8 cellular contexts compared by ENCODE assay signal in genomic region chr20:33490934-33491656, GRCh38. TPM values are rescaled to one million over a fixed set of nuclear protein-coding genes. Genes with fewer than 3 reads are reported as not detected.
DNase-seq lines count a peak whose midpoint lies in the region; ATAC-seq, FAIRE-seq and TF ChIP-seq lines count a peak whose summit lies in the region.

No MANE protein-coding gene starts in this region.

- TF ChIP-seq EP300 in GM12878 (IDR thresholded peaks at IDR 0.05; ENCODE audit: borderline replicate concordance in 1 of 2, control insufficient read depth in 1 of 2, low read depth in 2 of 2, low read length in 2 of 2): no peak

- in situ Hi-C loops in GM12878 (cut with MboI): no loop called here

- H3K14ac ChIP-seq in mesenchymal stem cell (ENCODE audit: low read length in 2 of 2): no peak overlapping the region

- H2BK15ac ChIP-seq in mesenchymal stem cell (ENCODE audit: low read depth, poor library complexity, severe bottlenecking): no peak overlapping the region

- H3K79me1 ChIP-seq in mesenchymal stem cell (replicated peaks; ENCODE audit: low read length, poor library complexity, severe bottlenecking): peaks cover 21% of the 10 kb centered on the region

- no peak overlapping the region for H4K91ac ChIP-seq in mesenchymal stem cell (ENCODE audit: low read length)

- FAIRE-seq in GM12878 (lab: Jason Lieb, UNC): no peak

- CTCF ChIA-PET in GM12878 (lab: Yijun Ruan, JAX): interaction anchor here (0.6 to 2.9 kb wide), 4 partner anchors 10 to 176 kb away, joined by 3 to 17 read pairs (median 6); partner anchors contain the start of gene ACTL10

- WGBS in GM12878 (ENCODE audit: insufficient coverage, insufficient replicate concordance, low lambda C conversion rate, missing lambda C conversion rate): 69% methylated on average over 8 of the region's 8 CpGs
- WGBS in mesenchymal stem cell: 80% methylated on average over 4 of the region's 8 CpGs

- H3K4me3 ChIP-seq in right atrium auricular region (peak overlapping the region; percentile 64 to 78), GM12878 (peak overlapping the region; percentile 96), mesenchymal stem cell (ENCODE audit: insufficient read depth in 1 of 2, low read depth in 1 of 2, low read length in 2 of 2) (peak overlapping the region; percentile 76 to 98)

- H3K27me3 ChIP-seq in right atrium auricular region (no peaks in the 10 kb centered on the region), GM12878 (replicated peaks in 1 of 2; ENCODE audit: control insufficient read depth in 2 of 2, insufficient read depth in 2 of 2, low read length in 1 of 2) (no peaks in the 10 kb centered on the region), mesenchymal stem cell (ENCODE audit: control insufficient read depth in 1 of 2, insufficient read depth in 1 of 2, low read length in 2 of 2) (no peaks in the 10 kb centered on the region)

- no peak for ATAC-seq in Right ventricle myocardium superior (ENCODE audit: poor library complexity)
- ATAC-seq in GM12878: no peak
- no peak for ATAC-seq in HG03571 (IDR thresholded peaks at IDR 0.05; ENCODE audit: unreplicated experiment)
- ATAC-seq in GM18909 (IDR thresholded peaks at IDR 0.05; ENCODE audit: poor library complexity, unreplicated experiment): no peak

- H3K36me3 ChIP-seq in right atrium auricular region (no peaks in the 10 kb centered on the region), GM12878 (ENCODE audit: control insufficient read depth in 2 of 2, insufficient read depth in 2 of 2, low read length in 1 of 2) (no peaks in the 10 kb centered on the region), mesenchymal stem cell (ENCODE audit: control insufficient read depth in 1 of 2, insufficient read depth in 2 of 2, low read depth in 1 of 2, low read length in 2 of 2) (no peaks in the 10 kb centered on the region)

- no peak overlapping the region for H3K23ac ChIP-seq in mesenchymal stem cell (ENCODE audit: low read length in 2 of 2)

- BruUV-seq in GM12878 (replicated peaks; lab: Mats Ljungman, UMichigan): TSS peak; percentile 73

- H3K9ac ChIP-seq in GM12878 (ENCODE audit: control insufficient read depth, insufficient read depth, low read length) (peak overlapping the region; percentile 71), mesenchymal stem cell (ENCODE audit: low read length) (peak overlapping the region; percentile 96)

- POLR2A ChIA-PET in GM12878 (lab: Charles Lee): interaction anchor here (1.0 to 2.4 kb wide), 9 partner anchors 10 to 622 kb away, joined by 3 to 20 read pairs (median 5); partner anchors contain the start of genes ACTL10 and CDK5RAP1

- H3K27ac ChIP-seq in right atrium auricular region (peak overlapping the region; percentile 93 to 95), GM12878 (ENCODE audit: control insufficient read depth, insufficient read depth) (peak overlapping the region; percentile 55; the same call in 1 of the 2 replicates), mesenchymal stem cell (ENCODE audit: low read length, poor library complexity, severe bottlenecking) (no peak overlapping the region)

- H3K4ac ChIP-seq in mesenchymal stem cell (ENCODE audit: low read depth in 1 of 2, low read length in 2 of 2): peak overlapping the region in 1 of 2 experiments; percentile 9

- no peak overlapping the region for H2AK5ac ChIP-seq in mesenchymal stem cell (ENCODE audit: low read length, severe bottlenecking)

- peak overlapping the region; percentile 91 for H3K4me2 ChIP-seq in GM12878 (ENCODE audit: control insufficient read depth, insufficient read depth)
- peak overlapping the region; percentile 62 for H3K4me2 ChIP-seq in mesenchymal stem cell (ENCODE audit: low read length, poor library complexity, severe bottlenecking)

- no peak for TF ChIP-seq RAD21 in GM12878 (IDR thresholded peaks at IDR 0.05; ENCODE audit: insufficient read depth, low read depth, low read length)

- no peaks in the 10 kb centered on the region for H4K20me1 ChIP-seq in GM12878 (ENCODE audit: control insufficient read depth, insufficient read depth)

- RAD21 ChIA-PET in GM12878 (lab: Charles Lee; ENCODE audit: unreplicated experiment): interaction anchor here (1.1 to 2.5 kb wide), 4 partner anchors 48 to 176 kb away, joined by 3 to 21 read pairs (median 8); partner anchors contain the start of genes ACTL10 and SNTA1

- H3K79me2 ChIP-seq in GM12878 (ENCODE audit: control insufficient read depth, insufficient read depth, low read length): peaks cover 10% of the 10 kb centered on the region

- H3K9me3 ChIP-seq in right atrium auricular region (no peaks in the 10 kb centered on the region), GM12878 (replicated peaks; ENCODE audit: control insufficient read depth, insufficient read depth, low read length) (no peaks in the 10 kb centered on the region), mesenchymal stem cell (ENCODE audit: control insufficient read depth, low read length) (no peaks in the 10 kb centered on the region)

- no peak overlapping the region for H4K8ac ChIP-seq in mesenchymal stem cell (ENCODE audit: low read length)

- H3K4me1 ChIP-seq in right atrium auricular region (peaks cover 0 to 25% of the 10 kb centered on the region in 2 donors), GM12878 (ENCODE audit: control insufficient read depth, insufficient read depth, low read length) (no peaks in the 10 kb centered on the region), mesenchymal stem cell (ENCODE audit: control insufficient read depth, insufficient read depth, low read depth, low read length) (peaks cover 1% of the 10 kb centered on the region)

- DNase-seq in right atrium auricular region (ENCODE audit: low spot score) (no peak), Right ventricle myocardium superior (no peak), GM12878 (ENCODE audit: low read depth, low spot score) (no peak), mesenchymal stem cell (peak; percentile 16), UCSD-AML1 (lab: John Stamatoyannopoulos, UW; ENCODE audit: unreplicated experiment) (no peak), activated gamma-delta T cell treated with Interleukin-2 at 50 U/mL for 16 hours (no peak)

- H2BK5ac ChIP-seq in mesenchymal stem cell (ENCODE audit: low read depth, low read length, poor library complexity, severe bottlenecking): no peak overlapping the region

- TF ChIP-seq CTCF in right atrium auricular region (IDR thresholded peaks at IDR 0.05): no peak
- TF ChIP-seq CTCF in GM12878 (IDR thresholded peaks at IDR 0.05 in 2 of 3, conservative IDR thresholded peaks at IDR 0.05 in 1 of 3; ENCODE audit: control insufficient read depth in 2 of 3, extremely low read depth in 1 of 3, insufficient read depth in 1 of 3, low read depth in 3 of 3, low read length in 3 of 3): no peak

- TF ChIP-seq POLR2A in GM12878 (IDR thresholded peaks at IDR 0.05; ENCODE audit: low read depth, low read length): no peak

- SMC1A ChIA-PET in GM12878 (lab: Charles Lee; ENCODE audit: uncharacterized antibody, unreplicated experiment): interaction anchor here (0.6 to 1.5 kb wide), 4 partner anchors 61 to 177 kb away, joined by 3 to 6 read pairs (median 4); no protein-coding TSS in a partner anchor

- no peak overlapping the region for H2BK120ac ChIP-seq in mesenchymal stem cell (ENCODE audit: low read depth, low read length)

- H2BK12ac ChIP-seq in mesenchymal stem cell (ENCODE audit: low read length in 2 of 2): no peak overlapping the region

- H2AFZ ChIP-seq in GM12878 (ENCODE audit: control insufficient read depth, low read depth, low read length): no peak overlapping the region
- no peak overlapping the region for H2AFZ ChIP-seq in mesenchymal stem cell (ENCODE audit: low read depth, low read length)

- intact Hi-C loops in Right ventricle myocardium superior (cut with DNase I): no loop called here
- intact Hi-C loops in GM12878 (cut with micrococcal nuclease; ENCODE audit: unreplicated experiment): no loop called here

- H3K18ac ChIP-seq in mesenchymal stem cell (ENCODE audit: low read depth in 1 of 2, low read length in 2 of 2): no peak overlapping the region

RNA-seq across cellular contexts. Expression of gene CBFA2T2, which starts 1.2 kb away (rescaled TPM):
- 10 to 100 TPM in 1 of 2 donors, 1 to 10 TPM in 1; 9.8 to 10.4 TPM for total RNA-seq in right atrium auricular region
- total RNA-seq in Right ventricle myocardium superior: 9.1 TPM
- total RNA-seq in GM12878 (2013; cell fraction: nucleolus; rRNA removed): 21.8 and 22.2 TPM in 2 replicates
- 2.6 and 2.7 TPM in 2 replicates for total RNA-seq in GM12878 (2014; rRNA removed)
- total RNA-seq in GM12878 (2014; rRNA removed; fragmentation: Illumina TruSeq; extraction: Trizol): 3.0 and 3.6 TPM in 2 replicates
- 5.7 and 6.2 TPM in 2 replicates for total RNA-seq in GM12878 (2021)
- polyA plus RNA-seq in GM12878 (2011; ENCODE audit: low read depth): 2.7 TPM
- 6.9 and 8.2 TPM in 2 replicates for polyA plus RNA-seq in GM12878 (2011; rRNA removed)
- polyA plus RNA-seq in GM12878 (2011; cell fraction: cytosol; rRNA removed): 7.8 and 9.2 TPM in 2 replicates
- 14.9 and 15.5 TPM in 2 replicates for polyA plus RNA-seq in GM12878 (2011; cell fraction: nucleus; rRNA removed)
- polyA plus RNA-seq in GM12878 (2012): 4.8 and 6.5 TPM in 2 replicates
- 4.3 and 5.2 TPM in 2 replicates for polyA plus RNA-seq in GM12878 (2014; fragmentation: Illumina TruSeq; extraction: Trizol)
- polyA plus RNA-seq in GM12878 (2014; fragmentation: Nextera tagmentation; extraction: Ambion mirVana): under 1 TPM; 0.61 to 0.62 TPM
- polyA plus RNA-seq in GM12878 (2014; rRNA removed): 6.2 and 7.0 TPM in 2 replicates
- 1 to 10 TPM; 7.1 to 8.6 TPM for polyA plus RNA-seq in GM12878 (2016; fragmentation: Nextera tagmentation; extraction: Ambion mirVana)
- 10.7 and 15.5 TPM in 2 replicates for polyA minus RNA-seq in GM12878 (2011; rRNA and poly(A)+ RNA removed)
- polyA minus RNA-seq in GM12878 (2011; cell fraction: cytosol; rRNA and poly(A)+ RNA removed): 6.1 and 8.6 TPM in 2 replicates
- 4.0 and 7.4 TPM in 2 replicates for polyA minus RNA-seq in GM12878 (2011; cell fraction: nucleus; rRNA and poly(A)+ RNA removed)
- polyA plus RNA-seq in mesenchymal stem cell (2013, experiment 1 of 2): 6.7 TPM
- 6.4 TPM for polyA plus RNA-seq in mesenchymal stem cell (2013, experiment 2 of 2)

RNA-seq across cellular contexts. Expression of gene SNTA1, which starts 47.5 kb away (rescaled TPM):
- total RNA-seq in right atrium auricular region: 100 to 1,000 TPM; 183 to 295 TPM
- 215 TPM for total RNA-seq in Right ventricle myocardium superior
- total RNA-seq in GM12878 (2013; cell fraction: nucleolus; rRNA removed): 0.15 and 0.39 TPM in 2 replicates
- total RNA-seq in GM12878 (2014; rRNA removed): 4.1 and 5.1 TPM in 2 replicates
- 1.8 and 1.9 TPM in 2 replicates for total RNA-seq in GM12878 (2014; rRNA removed; fragmentation: Illumina TruSeq; extraction: Trizol)
- total RNA-seq in GM12878 (2021): 3.4 and 3.9 TPM in 2 replicates
- polyA plus RNA-seq in GM12878 (2011; ENCODE audit: low read depth): 1.00 TPM
- 0.26 and 0.48 TPM in 2 replicates for polyA plus RNA-seq in GM12878 (2011; rRNA removed)
- polyA plus RNA-seq in GM12878 (2011; cell fraction: cytosol; rRNA removed): 0.75 and 1.1 TPM in 2 replicates
- 0.37 and 0.48 TPM in 2 replicates for polyA plus RNA-seq in GM12878 (2011; cell fraction: nucleus; rRNA removed)
- polyA plus RNA-seq in GM12878 (2012): 2.0 and 2.1 TPM in 2 replicates
- polyA plus RNA-seq in GM12878 (2014; fragmentation: Illumina TruSeq; extraction: Trizol): 0.51 and 1.7 TPM in 2 replicates
- polyA plus RNA-seq in GM12878 (2014; fragmentation: Nextera tagmentation; extraction: Ambion mirVana): under 1 TPM; 0.26 to 0.35 TPM
- polyA plus RNA-seq in GM12878 (2014; rRNA removed): 3.7 and 4.0 TPM in 2 replicates
- polyA plus RNA-seq in GM12878 (2016; fragmentation: Nextera tagmentation; extraction: Ambion mirVana): 1 to 10 TPM in 1 of 2 experiments, under 1 TPM in 1; 0.42 to 3.7 TPM
- polyA minus RNA-seq in GM12878 (2011; rRNA and poly(A)+ RNA removed): 0.51 and 0.72 TPM in 2 replicates
- polyA minus RNA-seq in GM12878 (2011; cell fraction: cytosol; rRNA and poly(A)+ RNA removed): 0.83 TPM in 1 of 2 replicates, not detected in the other
- not detected in 2 replicates for polyA minus RNA-seq in GM12878 (2011; cell fraction: nucleus; rRNA and poly(A)+ RNA removed)
- polyA plus RNA-seq in mesenchymal stem cell (2013, experiment 1 of 2): 14.6 TPM
- polyA plus RNA-seq in mesenchymal stem cell (2013, experiment 2 of 2): 14.4 TPM

Comparison
In these comparisons a context has a peak if more than half of its experiments do, and no peak if none do; other contexts are left out.
1. RNA of gene SNTA1, which starts 47.5 kb away (total RNA-seq): 183 to 295 TPM in right atrium auricular region and 215 TPM in Right ventricle myocardium superior (single experiment); 0.15 to 5.1 TPM in GM12878; every median in the first group is over 10 times any median in the second.
2. Peak in every context shown above with its lines, with median percentiles within 50 percentile points of each other: H3K4me3 ChIP-seq.